1 cellular context compared by ENCODE assay signal in genomic region chr13:45623516-45624090, GRCh38.
TF ChIP-seq lines count a peak whose summit lies in the region.

No MANE protein-coding gene starts in this region.

TF ChIP-seq in H1, 55 proteins besides CTCF, POLR2A, EP300 and RAD21 (continued from another document):
- TF ChIP-seq CEBPB (IDR thresholded peaks at IDR 0.05; ENCODE audit: low read depth, low read length): no peak
- no peak for TF ChIP-seq RFX5 (IDR thresholded peaks at IDR 0.05; ENCODE audit: borderline replicate concordance, low read depth, low read length)
- TF ChIP-seq USF2 (IDR thresholded peaks at IDR 0.05; ENCODE audit: low read length): no peak
- TF ChIP-seq SP4 (IDR thresholded peaks at IDR 0.05; ENCODE audit: low read length): no peak
